Comparison of ENCODE assay signal across 22 cellular contexts in genomic region chr20:42567409-42567808, GRCh38.
"Had no signal": no experiment of that assay in that cellular context is flagged by ENCODE, and none has a peak within 500 bp of the region (broad histone marks: within the 10 kb centered on the region; RNA-seq: fewer than 3 reads in every experiment).

No MANE protein-coding gene starts in this region.

- H3K27me3 ChIP-seq: dorsolateral prefrontal cortex, tibial nerve had no signal

- H3K36me3 ChIP-seq: heart right ventricle, lower lobe of right lung, tibial nerve had no signal

- H3K27ac ChIP-seq: dorsolateral prefrontal cortex, heart right ventricle, lower lobe of right lung, tibial nerve had no signal

- H3K4me1 Mint-ChIP-seq: immature natural killer cell had no signal

- H3K4me3 ChIP-seq: dorsolateral prefrontal cortex, heart right ventricle, lower lobe of right lung, tibial nerve had no signal

- H3K27ac Mint-ChIP-seq: activated naive CD4-positive, alpha-beta T cell treated with anti-CD3 and anti-CD28 coated beads, Interleukin-2, amount 50 U/mL, for 72 hours; activated T-helper 1 cell treated with anti-CD3 and anti-CD28 coated beads, Interleukin-12 subunit alpha, Interleukin-12 subunit beta, Interleukin-2, Interleukin-4 antibody, amounts not matched to agents 30 ng/mL and 10 ng/mL and 1 ng/mL, durations not matched to agents 14 hours and 24 hours and 36 hours; immature natural killer cell; nephron; T-helper 2 cell treated with Interferon-gamma antibody and Interleukin-4, amounts not matched to agents 5 μg/mL and 100 μg/mL, for 36 hours had no signal

- H3K4me3 Mint-ChIP-seq: activated T-helper 1 cell treated with anti-CD3 and anti-CD28 coated beads, Interleukin-12 subunit alpha, Interleukin-12 subunit beta, Interleukin-2, Interleukin-4 antibody, amounts not matched to agents 30 ng/mL and 10 ng/mL and 1 ng/mL, durations not matched to agents 14 hours and 24 hours and 36 hours; immature natural killer cell; nephron; T-helper 2 cell treated with Interferon-gamma antibody and Interleukin-4, amounts not matched to agents 5 μg/mL and 100 μg/mL, for 36 hours had no signal

- DNase-seq: activated CD4-positive, alpha-beta T cell treated with anti-CD3 and anti-CD28 coated beads, Interleukin-2, amount 50 U/mL, for 48 hours; activated gamma-delta T cell treated with Interleukin-2 at 50 U/mL for 16 hours; activated T-cell treated with anti-CD3 and anti-CD28 coated beads for 4 hours; dorsolateral prefrontal cortex; erythroblast; heart right ventricle; immature natural killer cell; left cardiac atrium; lower lobe of right lung; midbrain; posterior cingulate gyrus; retina; stimulated activated CD4-positive, alpha-beta T cell treated with anti-CD3 and anti-CD28 coated beads, Interleukin-12 subunit alpha, Interleukin-12 subunit beta, amount 100 ng/mL, for 4 hours; stimulated activated CD4-positive, alpha-beta T cell treated with anti-CD3 and anti-CD28 coated beads, Interleukin-1b, Interleukin-23, amount 100 ng/mL, for 48 hours; stimulated activated naive CD4-positive, alpha-beta T cell treated with Interleukin-2 at 50 U/mL for 16 hours had no signal

- H3K4me1 ChIP-seq: heart right ventricle, lower lobe of right lung, tibial nerve had no signal

- H3K9me3 ChIP-seq: lower lobe of right lung had no signal

- FAIRE-seq: colon, TTC549 had no signal

- H3K9me3 Mint-ChIP-seq: T-helper 2 cell treated with Interferon-gamma antibody and Interleukin-4, amounts not matched to agents 5 μg/mL and 100 μg/mL, for 36 hours had no signal

- H3K36me3 Mint-ChIP-seq: activated naive CD4-positive, alpha-beta T cell treated with anti-CD3 and anti-CD28 coated beads, Interleukin-2, amount 50 U/mL, for 72 hours; immature natural killer cell had no signal
